Comparison of ENCODE assay signal across 8 cellular contexts in the genomic region with DNA sequence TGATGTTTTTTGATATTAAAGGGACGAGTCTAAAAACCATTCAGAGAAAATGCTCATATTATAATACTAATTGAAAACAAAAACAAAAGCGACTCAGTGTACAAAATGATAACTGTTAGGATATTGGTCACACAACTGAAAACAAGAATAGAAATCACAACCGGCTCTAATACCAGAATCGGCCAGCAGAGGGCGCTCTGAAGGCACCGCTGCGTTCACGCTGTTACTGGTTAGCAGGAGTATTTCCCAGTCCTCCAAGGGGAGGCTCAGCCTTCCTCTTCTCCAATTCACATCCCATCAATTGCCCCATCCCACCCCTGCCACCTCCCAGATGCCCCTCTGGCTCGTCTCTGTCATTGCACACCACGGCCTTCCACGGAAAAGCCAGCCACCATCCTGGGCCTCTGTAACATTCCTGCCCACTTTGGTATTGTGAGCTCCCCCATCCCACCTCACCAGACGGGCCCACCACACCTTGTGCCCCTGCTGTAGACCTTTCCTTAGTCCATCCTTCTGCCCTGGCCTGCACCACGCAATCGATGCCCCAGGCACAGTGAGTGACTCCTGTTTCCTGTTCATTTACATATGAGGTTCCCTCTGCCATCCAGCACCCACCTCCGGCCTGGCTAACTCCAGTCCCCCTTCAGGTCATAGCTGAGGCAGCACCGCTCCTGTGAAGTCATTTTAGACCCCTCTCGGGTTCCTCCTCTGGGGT. TPM values are rescaled to one million over a fixed set of nuclear protein-coding genes. Genes with fewer than 3 reads are reported as not detected.
DNase-seq lines count a peak whose midpoint lies in the region; TF ChIP-seq lines count a peak whose summit lies in the region.

No MANE protein-coding gene starts in this region.

- H3K79me2 ChIP-seq in H9 (ENCODE audit: insufficient read depth, low read length) = no peaks in the 10 kb centered on the region

- no peak overlapping the region for H3K4me3 ChIP-seq in CD8-positive, alpha-beta memory T cell (ENCODE audit: low read length)
- H3K4me3 ChIP-seq in endocrine pancreas (ENCODE audit: control insufficient read depth, insufficient read depth, low read length) = no peak overlapping the region

- H3K27me3 Mint-ChIP-seq in CD8-positive, alpha-beta memory T cell = peaks cover 9 to 20% of the 10 kb centered on the region in 2 donors
- H3K27me3 Mint-ChIP-seq in H9 (ENCODE audit: low read depth) (peaks cover 9% of the 10 kb centered on the region), mesothelial cell of epicardium (ENCODE audit: low read depth) (no peaks in the 10 kb centered on the region)

- H2BK5ac ChIP-seq in H9 (ENCODE audit: insufficient read length, low read length) = no peak overlapping the region

- H3K9me3 ChIP-seq in CD8-positive, alpha-beta memory T cell (ENCODE audit: low read length) = no peaks in the 10 kb centered on the region
- H3K9me3 ChIP-seq in H9 (ENCODE audit: control insufficient read depth, low read depth, low read length) = no peaks in the 10 kb centered on the region
- H3K9me3 ChIP-seq in endocrine pancreas (ENCODE audit: control insufficient read depth, low read length) = no peaks in the 10 kb centered on the region

- no peak overlapping the region for H3K9ac ChIP-seq in H9 (ENCODE audit: extremely low read depth, insufficient read length, low read length)
- peak overlapping the region; percentile 31 for H3K9ac ChIP-seq in endocrine pancreas (ENCODE audit: control insufficient read depth, insufficient read depth, low read length)

- H2BK120ac ChIP-seq in H9 (ENCODE audit: low read depth, low read length, poor library complexity, severe bottlenecking) = no peak overlapping the region

- DNase-seq in CD8-positive, alpha-beta memory T cell = peak; percentile 28 to 67 (median 53)
- DNase-seq in H9 = peak; percentile 79
- peak; percentile 18 for DNase-seq in NCI-H774 (lab: John Stamatoyannopoulos, UW)
- peak; percentile 33 to 48 for DNase-seq in activated CD8-positive, alpha-beta memory T cell treated with anti-CD3 and anti-CD28 coated beads for 4 hours (ENCODE audit: low read depth in 2 of 2)
- DNase-seq in mesothelial cell of epicardium (ENCODE audit: low spot score in 2 of 2, unreplicated experiment in 2 of 2) = peak in 1 of 2 experiments; percentile 91
- peak; percentile 53 to 62 for DNase-seq in stimulated activated CD8-positive, alpha-beta memory T cell treated with anti-CD3 and anti-CD28 coated beads, Interleukin-4, amount 100 ng/mL, for 1 hour (ENCODE audit: low read depth in 2 of 2, low spot score in 1 of 2)
- DNase-seq in HPDE6-E6E7 (ENCODE audit: extremely low spot score) = no peak

- peaks cover 0 to 3% (median 0%) of the 10 kb centered on the region in 5 donors for H3K9me3 Mint-ChIP-seq in CD8-positive, alpha-beta memory T cell
- H3K9me3 Mint-ChIP-seq in H9 (peaks cover 5 to 13% of the 10 kb centered on the region in 2 experiments), mesothelial cell of epicardium (peaks cover 10% of the 10 kb centered on the region)

- no peaks in the 10 kb centered on the region for H3K79me1 ChIP-seq in H9 (ENCODE audit: insufficient read depth, low read depth, low read length, poor library complexity, severe bottlenecking)

- H2BK15ac ChIP-seq in H9 (ENCODE audit: low read depth, low read length) = no peak overlapping the region

- no peak overlapping the region; the same call in 1 of the 2 replicates for H3K14ac ChIP-seq in H9 (ENCODE audit: insufficient read depth, low read length)

- no peaks in the 10 kb centered on the region for H4K20me1 ChIP-seq in H9 (ENCODE audit: control insufficient read depth, insufficient read depth, insufficient read length)

- H3K4me3 Mint-ChIP-seq in CD8-positive, alpha-beta memory T cell = peak overlapping the region in 6 of 7 donors; percentile 13 to 88 (median 44)
- H3K4me3 Mint-ChIP-seq in H9 (no peak overlapping the region; a peak in 1 of 5 replicates), mesothelial cell of epicardium (no peak overlapping the region)

- no peaks in the 10 kb centered on the region for H3K27me3 ChIP-seq in CD8-positive, alpha-beta memory T cell (ENCODE audit: insufficient read depth, low read length, poor library complexity, severe bottlenecking)
- no peaks in the 10 kb centered on the region for H3K27me3 ChIP-seq in H9 (ENCODE audit: insufficient read depth, low read length)
- H3K27me3 ChIP-seq in endocrine pancreas (ENCODE audit: control insufficient read depth, insufficient read depth, low read length) = no peaks in the 10 kb centered on the region

- no peak overlapping the region for H3K23ac ChIP-seq in H9 (ENCODE audit: insufficient read length, low read depth, low read length)

- CTCF ChIA-PET in CD8-positive, alpha-beta memory T cell (lab: Charles Lee) = interaction anchor here (0.6 to 2.9 kb wide), 13 partner anchors 9 to 1496 kb away, joined by 3 to 15 read pairs (median 4); partner anchors contain the start of gene KCTD6

- H3K56ac ChIP-seq in H9 (ENCODE audit: insufficient read length, low read depth, low read length) = no peak overlapping the region

- POLR2A ChIA-PET in CD8-positive, alpha-beta memory T cell (lab: Charles Lee) = interaction anchor here (0.6 kb wide), 1 partner anchor 84 kb away, joined by 7 read pairs; no protein-coding TSS in a partner anchor

- H3K23me2 ChIP-seq in H9 (ENCODE audit: insufficient read length, low read depth, low read length, poor library complexity, severe bottlenecking) = no peaks in the 10 kb centered on the region

- no peak overlapping the region for H3K27ac ChIP-seq in CD8-positive, alpha-beta memory T cell (ENCODE audit: low read depth, low read length)
- H3K27ac ChIP-seq in H9 (ENCODE audit: insufficient read length, low read depth, low read length) = no peak overlapping the region

- no peak overlapping the region for H2BK20ac ChIP-seq in H9 (ENCODE audit: low read depth, low read length, poor library complexity, severe bottlenecking)

- no peak overlapping the region for H3K18ac ChIP-seq in H9 (ENCODE audit: insufficient read length, low read depth, low read length)

- H3K4me1 ChIP-seq in CD8-positive, alpha-beta memory T cell (ENCODE audit: insufficient read depth, low read length) = no peaks in the 10 kb centered on the region
- H3K4me1 ChIP-seq in H9 (ENCODE audit: insufficient read depth, low read length) (peaks cover 9% of the 10 kb centered on the region; the same call in 1 of the 2 replicates), endocrine pancreas (ENCODE audit: control insufficient read depth, insufficient read depth, low read length) (no peaks in the 10 kb centered on the region)

- no CpG with 5 or more reads among the region's 17 CpGs for WGBS in H9 (ENCODE audit: extremely low coverage, insufficient read length, low lambda C conversion rate)

- no peak overlapping the region for H4K91ac ChIP-seq in H9 (ENCODE audit: insufficient read length, low read depth, low read length)

- TF ChIP-seq CTCF in H9 (conservative IDR thresholded peaks at IDR 0.05) (peak; percentile 92), mesothelial cell of epicardium (IDR thresholded peaks at IDR 0.05; ENCODE audit: unreplicated experiment) (peak; percentile 93)

- H3K4me1 Mint-ChIP-seq in CD8-positive, alpha-beta memory T cell = peaks cover 6 to 7% (median 7%) of the 10 kb centered on the region in 3 donors
- H3K4me1 Mint-ChIP-seq in H9 (peaks cover 31 to 37% of the 10 kb centered on the region in 2 experiments), mesothelial cell of epicardium (peaks cover 18% of the 10 kb centered on the region)

- no peak overlapping the region for H2AK5ac ChIP-seq in H9 (ENCODE audit: insufficient read length, low read length)

- H4K5ac ChIP-seq in H9 (ENCODE audit: insufficient read length, low read depth, low read length) = no peak overlapping the region

- peak overlapping the region in 2 of 8 donors; percentile 7 to 84 for H3K27ac Mint-ChIP-seq in CD8-positive, alpha-beta memory T cell
- H3K27ac Mint-ChIP-seq in H9 (peak overlapping the region in 1 of 3 experiments; percentile 86; a peak in 1 of 7 replicates), mesothelial cell of epicardium (no peak overlapping the region)

- H2BK12ac ChIP-seq in H9 (ENCODE audit: insufficient read length, low read depth, low read length) = no peak overlapping the region

- H4K8ac ChIP-seq in H9 (replicated peaks; ENCODE audit: insufficient read length, low read depth, low read length) = no peak overlapping the region

- no peak overlapping the region for H3T11ph ChIP-seq in H9 (ENCODE audit: low read length)

- no peak overlapping the region for H2AFZ ChIP-seq in H9 (ENCODE audit: low read length)

- H3K36me3 Mint-ChIP-seq in CD8-positive, alpha-beta memory T cell = no peaks in the 10 kb centered on the region
- H3K36me3 Mint-ChIP-seq in H9 (ENCODE audit: insufficient read depth in 1 of 3, low read depth in 3 of 3) (peaks cover 0 to 9% (median 0%) of the 10 kb centered on the region in 3 experiments; a peak in 2 of 7 replicates), mesothelial cell of epicardium (no peaks in the 10 kb centered on the region)

- no peaks in the 10 kb centered on the region for H3K36me3 ChIP-seq in CD8-positive, alpha-beta memory T cell (ENCODE audit: insufficient read depth, low read length)
- no peaks in the 10 kb centered on the region for H3K36me3 ChIP-seq in endocrine pancreas (ENCODE audit: control insufficient read depth, insufficient read depth, low read length)

- H3K4me2 ChIP-seq in H9 (ENCODE audit: insufficient read depth, insufficient read length, low read length) = no peak overlapping the region

- no peak overlapping the region for H3K4ac ChIP-seq in H9 (ENCODE audit: low read depth, low read length)

RNA-seq across cellular contexts. Expression of gene FAM107A, which starts 8.5 kb away (rescaled TPM):
- total RNA-seq in CD8-positive, alpha-beta memory T cell = not detected
- not detected for polyA plus RNA-seq in CD8-positive, alpha-beta memory T cell
- total RNA-seq in H9 (2021) (0.11 and 0.13 TPM in 2 replicates), mesothelial cell of epicardium (not detected in 3 replicates)

RNA-seq across cellular contexts. Expression of gene ACOX2, which starts 31.7 kb away (rescaled TPM):
- not detected for total RNA-seq in CD8-positive, alpha-beta memory T cell
- not detected for polyA plus RNA-seq in CD8-positive, alpha-beta memory T cell
- total RNA-seq in H9 (2021) (0.85 and 1.6 TPM in 2 replicates), mesothelial cell of epicardium (29.4 to 31.0 TPM (median 30.9 TPM) in 3 replicates)

Comparison
In these comparisons a context has a peak if more than half of its experiments do, and no peak if none do; other contexts are left out.
1. H3K4me3 Mint-ChIP-seq: peak in CD8-positive, alpha-beta memory T cell (6 of 7); none in H9 (0 of 2) and mesothelial cell of epicardium (single experiment).
2. RNA of gene ACOX2, which starts 31.7 kb away (total RNA-seq): 29.4 to 31.0 TPM in mesothelial cell of epicardium; 0.85 to 1.6 TPM in H9 and not detected in CD8-positive, alpha-beta memory T cell; every median in the first group is over 10 times any median in the second.